ENCODE assay signal across 8 cellular contexts in genomic region chr6:150143521-150144293, GRCh38. TPM values are rescaled to one million over a fixed set of nuclear protein-coding genes. Genes with fewer than 3 reads are reported as not detected.
A peak's percentile ranks its signal among the peaks of the same experiment; 100 is the strongest.
DNase-seq lines count a peak whose midpoint lies in the region; ATAC-seq and TF ChIP-seq lines count a peak whose summit lies in the region.

No MANE protein-coding gene starts in this region.

- H3K27ac ChIP-seq in RWPE1 (peak overlapping the region; percentile 94), rectal smooth muscle tissue (ENCODE audit: low read depth, low read length) (no peak overlapping the region)

- peak overlapping the region; percentile 37 for H3K4me3 ChIP-seq in GM08714 (ENCODE audit: low read length)
- H3K4me3 ChIP-seq in rectal smooth muscle tissue (ENCODE audit: low read length) = peak overlapping the region; percentile 63

- no peaks in the 10 kb centered on the region for H3K4me1 ChIP-seq in rectal smooth muscle tissue (ENCODE audit: control insufficient read depth, insufficient read depth, low read length)

- no peak overlapping the region for H3K9ac ChIP-seq in rectal smooth muscle tissue (ENCODE audit: low read length)

- intact Hi-C loops in Right ventricle myocardium superior (cut with DNase I) = loop anchor here (5.0 to 10.0 kb wide), 2 partner anchors 111 to 179 kb away; no protein-coding TSS in a partner anchor

- CTCF ChIA-PET in RWPE1 (lab: Yijun Ruan, JAX) = interaction anchor here (1.0 to 1.5 kb wide), 3 partner anchors 13 to 252 kb away, joined by 3 to 5 read pairs (median 4); no protein-coding TSS in a partner anchor

- peak; percentile 69 for ATAC-seq in Right ventricle myocardium superior (ENCODE audit: poor library complexity)
- ATAC-seq in GM19467 (IDR thresholded peaks at IDR 0.05; ENCODE audit: unreplicated experiment) = no peak
- no peak for ATAC-seq in HG02840 (IDR thresholded peaks at IDR 0.05; ENCODE audit: low FRiP score, unreplicated experiment)

- POLR2A ChIA-PET in RWPE1 (lab: Yijun Ruan, JAX; ENCODE audit: low non-redundant PET) = no interaction called here

- H3K36me3 ChIP-seq in rectal smooth muscle tissue (ENCODE audit: control insufficient read depth, insufficient read depth, low read length) = no peaks in the 10 kb centered on the region

- H3K27me3 ChIP-seq in rectal smooth muscle tissue (ENCODE audit: control insufficient read depth, insufficient read depth, low read length) = peaks cover 6% of the 10 kb centered on the region

- no peak for DNase-seq in RWPE1 (ENCODE audit: low spot score)
- no peak for DNase-seq in Right ventricle myocardium superior
- no peak for DNase-seq in SIG-M5 (lab: John Stamatoyannopoulos, UW)
- no peak for DNase-seq in NCI-H226

- TF ChIP-seq CTCF in RWPE1 (conservative IDR thresholded peaks at IDR 0.05; ENCODE audit: low read depth) = no peak

RNA-seq across cellular contexts. Expression of gene PPP1R14C, which starts 0.9 kb away (rescaled TPM):
- 131 TPM for total RNA-seq in Right ventricle myocardium superior
